In genomic region chr17:73291260-73291801, GRCh38 we compare ENCODE assay signal across 8 cellular contexts. TPM values are rescaled to one million over a fixed set of nuclear protein-coding genes. Genes with fewer than 3 reads are reported as not detected.
A peak's percentile ranks its signal among the peaks of the same experiment; 100 is the strongest.
DNase-seq lines count a peak whose midpoint lies in the region; ATAC-seq and TF ChIP-seq lines count a peak whose summit lies in the region.

No MANE protein-coding gene starts in this region.

- H3K9me3 ChIP-seq in mesodermal cell (ENCODE audit: control insufficient read depth, low read length): no peaks in the 10 kb centered on the region

- H3K4me3 ChIP-seq in NB4 (ENCODE audit: low read depth, low read length) (peak overlapping the region; percentile 46), choroid plexus epithelial cell (ENCODE audit: low read depth, low read length) (no peak overlapping the region), mesodermal cell (ENCODE audit: extremely low read depth, insufficient read depth, low read length, poor library complexity, severe bottlenecking) (no peak overlapping the region)

- TF ChIP-seq POLR2A in NB4 (IDR thresholded peaks at IDR 0.05; ENCODE audit: extremely low read depth, insufficient read length): no peak

- peak overlapping the region; percentile 87 for H3K27ac ChIP-seq in mesodermal cell (ENCODE audit: low read depth, low read length, severe bottlenecking)

- DNase-seq in NB4 (ENCODE audit: low read depth) (peak; percentile 95), choroid plexus epithelial cell (ENCODE audit: low read depth) (peak; percentile 77), NCI-H1436 treated with DMSO at 0.1 percent for 48 hours (lab: John Stamatoyannopoulos, UW) (no peak), NCI-H69 (lab: John Stamatoyannopoulos, UW) (no peak), iPS-NIHi11 (ENCODE audit: low spot score) (no peak)

- WGBS in mesodermal cell (ENCODE audit: insufficient coverage in 2 of 2), 2 experiments: 78 to 89% methylated on average over 4 to 6 of the region's 8 CpGs

- H3K4me1 ChIP-seq in mesodermal cell (ENCODE audit: control insufficient read depth, insufficient read depth, low read length, poor library complexity, severe bottlenecking): peaks cover 60% of the 10 kb centered on the region

- ATAC-seq in GM18519 (IDR thresholded peaks at IDR 0.05; ENCODE audit: low FRiP score, unreplicated experiment): peak; percentile 66
- ATAC-seq in HG02588 (IDR thresholded peaks at IDR 0.05; ENCODE audit: unreplicated experiment): peak; percentile 92

- no peak for TF ChIP-seq CTCF in NB4 (IDR thresholded peaks at IDR 0.05; ENCODE audit: low read depth, low read length)
- TF ChIP-seq CTCF in choroid plexus epithelial cell (conservative IDR thresholded peaks at IDR 0.05; ENCODE audit: low read depth, low read length): no peak

- H3K36me3 ChIP-seq in mesodermal cell (ENCODE audit: control insufficient read depth, insufficient read depth, low read length): peaks cover 16% of the 10 kb centered on the region

RNA-seq across cellular contexts. Expression of gene CDC42EP4, which starts 20.5 kb away (rescaled TPM):
- polyA plus RNA-seq in mesodermal cell (2013, experiment 1 of 2): 41.4 TPM
- polyA plus RNA-seq in mesodermal cell (2013, experiment 2 of 2): 35.7 TPM

RNA-seq across cellular contexts. Expression of gene CPSF4L, which starts 29.7 kb away (rescaled TPM):
- not detected for polyA plus RNA-seq in mesodermal cell (2013, experiment 1 of 2)
- polyA plus RNA-seq in mesodermal cell (2013, experiment 2 of 2): not detected

Comparison
In these comparisons a context has a peak if more than half of its experiments do, and no peak if none do; other contexts are left out.
1. DNase-seq: peak in NB4 (single experiment) and choroid plexus epithelial cell (single experiment); none in NCI-H1436 treated with DMSO at 0.1 percent for 48 hours (single experiment), NCI-H69 (single experiment) and iPS-NIHi11 (single experiment).